ENCODE assay signal across 7 cellular contexts in genomic region chr4:1012031-1012739, GRCh38. TPM values are rescaled to one million over a fixed set of nuclear protein-coding genes. Genes with fewer than 3 reads are reported as not detected.
A peak's percentile ranks its signal among the peaks of the same experiment; 100 is the strongest.
DNase-seq lines count a peak whose midpoint lies in the region; ATAC-seq and TF ChIP-seq lines count a peak whose summit lies in the region.

No MANE protein-coding gene starts in this region.

- peak; percentile 66 for DNase-seq in GM23248
- no peak for DNase-seq in RWPE2 (ENCODE audit: low spot score)
- peak; percentile 81 for DNase-seq in astrocyte of the hippocampus (ENCODE audit: low read depth, low spot score)
- no peak for DNase-seq in left lung
- DNase-seq in stimulated activated naive CD8-positive, alpha-beta T cell treated with anti-CD3 and anti-CD28 coated beads, Interleukin-15, amount 100 ng/mL, for 72 hours: peak; percentile 28 to 34
- DNase-seq in cerebellar cortex (ENCODE audit: low spot score): no peak
- DNase-seq in NCI-H446 treated with DMSO at 0.1 percent for 48 hours (lab: John Stamatoyannopoulos, UW): no peak

- H3K4me2 ChIP-seq in GM23248 (ENCODE audit: unreplicated experiment): peak overlapping the region; percentile 67

- H3K9me2 ChIP-seq in GM23248 (ENCODE audit: insufficient read depth): no peaks in the 10 kb centered on the region

- H3K36me3 ChIP-seq in GM23248 (ENCODE audit: low read depth): no peaks in the 10 kb centered on the region
- H3K36me3 ChIP-seq in RWPE2 (ENCODE audit: low read depth): no peaks in the 10 kb centered on the region
- H3K36me3 ChIP-seq in left lung: no peaks in the 10 kb centered on the region

- peak overlapping the region; percentile 62 to 71 for H3K4me3 Mint-ChIP-seq in stimulated activated naive CD8-positive, alpha-beta T cell treated with anti-CD3 and anti-CD28 coated beads, Interleukin-15, amount 100 ng/mL, for 72 hours

- ATAC-seq in RWPE2 (ENCODE audit: low read depth) (peak; percentile 8; the same call in 1 of the 3 replicates), left lung (peak; percentile 1)
- ATAC-seq in stimulated activated naive CD8-positive, alpha-beta T cell treated with anti-CD3 and anti-CD28 coated beads, Interleukin-15, amount 100 ng/mL, for 72 hours: no peak

- H3K9me3 Mint-ChIP-seq in stimulated activated naive CD8-positive, alpha-beta T cell treated with anti-CD3 and anti-CD28 coated beads, Interleukin-15, amount 100 ng/mL, for 72 hours: no peaks in the 10 kb centered on the region

- peaks cover 23% of the 10 kb centered on the region for H3K27me3 Mint-ChIP-seq in stimulated activated naive CD8-positive, alpha-beta T cell treated with anti-CD3 and anti-CD28 coated beads, Interleukin-15, amount 100 ng/mL, for 72 hours

- H3K27ac ChIP-seq in GM23248 (no peak overlapping the region), RWPE2 (ENCODE audit: poor library complexity, severe bottlenecking) (peak overlapping the region; percentile 31), left lung (no peak overlapping the region)

- no peaks in the 10 kb centered on the region for H3F3A ChIP-seq in GM23248 (ENCODE audit: insufficient read depth)

- H4K20me1 ChIP-seq in GM23248 (ENCODE audit: insufficient read depth): no peaks in the 10 kb centered on the region

- WGBS in GM23248 (ENCODE audit: low coverage in 1 of 2, low lambda C conversion rate in 2 of 2, missing lambda C conversion rate in 2 of 2), 2 experiments: 0 to 14% methylated on average over 7 to 50 of the region's 69 CpGs

- peak overlapping the region; percentile 77 for H3K4me3 ChIP-seq in GM23248
- H3K4me3 ChIP-seq in RWPE2 (ENCODE audit: severe bottlenecking): peak overlapping the region; percentile 58
- H3K4me3 ChIP-seq in left lung: peak overlapping the region; percentile 34 to 49

- TF ChIP-seq CTCF in RWPE2 (IDR thresholded peaks at IDR 0.05; ENCODE audit: poor library complexity, severe bottlenecking) (no peak), left lung (IDR thresholded peaks at IDR 0.05) (no peak)

- peak overlapping the region in 1 of 2 donors; percentile 19 for H3K27ac Mint-ChIP-seq in stimulated activated naive CD8-positive, alpha-beta T cell treated with anti-CD3 and anti-CD28 coated beads, Interleukin-15, amount 100 ng/mL, for 72 hours

- in situ Hi-C loops in GM23248 (cut with MboI): no loop called here

- 0 out of 2 replicates have a peak, but pooled peaks cover 3% of the 10 kb centered on the region for H3K4me1 ChIP-seq in GM23248 (ENCODE audit: insufficient read depth)
- H3K4me1 ChIP-seq in RWPE2 (ENCODE audit: insufficient read depth, poor library complexity, severe bottlenecking): peaks cover 5% of the 10 kb centered on the region
- H3K4me1 ChIP-seq in left lung: peaks cover 15 to 29% of the 10 kb centered on the region in 2 donors

- H3K9ac ChIP-seq in GM23248: peak overlapping the region; percentile 76

- H3K27me3 ChIP-seq in GM23248 (replicated peaks; ENCODE audit: insufficient read depth) (peaks cover 2% of the 10 kb centered on the region), RWPE2 (ENCODE audit: insufficient read depth, poor library complexity, severe bottlenecking) (peaks cover 17% of the 10 kb centered on the region), left lung (peaks cover 14 to 40% of the 10 kb centered on the region in 2 donors)

- no peaks in the 10 kb centered on the region for H3K79me2 ChIP-seq in GM23248 (ENCODE audit: insufficient read depth)

- intact Hi-C loops in left lung (cut with DNase I): no loop called here

- H3K9me3 ChIP-seq in GM23248 (ENCODE audit: low read depth) (no peaks in the 10 kb centered on the region), RWPE2 (ENCODE audit: severe bottlenecking) (no peaks in the 10 kb centered on the region), left lung (no peaks in the 10 kb centered on the region)

- H3K4me1 Mint-ChIP-seq in stimulated activated naive CD8-positive, alpha-beta T cell treated with anti-CD3 and anti-CD28 coated beads, Interleukin-15, amount 100 ng/mL, for 72 hours: peaks cover 28% of the 10 kb centered on the region

- no peak overlapping the region; the same call in 1 of the 2 replicates for H2AFZ ChIP-seq in GM23248

RNA-seq across cellular contexts. Expression of gene FGFRL1, which starts 0.8 kb away (rescaled TPM):
- 58.7 and 64.9 TPM in 2 replicates for total RNA-seq in GM23248 (2014; rRNA removed; shearing (Covaris generic))
- polyA plus RNA-seq in GM23248 (2016; fragmentation: Nextera tagmentation; extraction: Ambion mirVana): 10.8 and 11.1 TPM in 2 replicates
- 10 to 100 TPM; 23.5 to 31.2 TPM for total RNA-seq in left lung

RNA-seq across cellular contexts. Expression of gene SLC26A1, which starts 19.0 kb away (rescaled TPM):
- 0.13 and 0.22 TPM in 2 replicates for total RNA-seq in GM23248 (2014; rRNA removed; shearing (Covaris generic))
- polyA plus RNA-seq in GM23248 (2016; fragmentation: Nextera tagmentation; extraction: Ambion mirVana): 1.6 and 1.8 TPM in 2 replicates
- under 1 TPM; 0.35 to 0.39 TPM for total RNA-seq in left lung

RNA-seq across cellular contexts. Expression of gene IDUA, which starts 25.3 kb away (rescaled TPM):
- total RNA-seq in GM23248 (2014; rRNA removed; shearing (Covaris generic)): 26.3 and 30.7 TPM in 2 replicates
- polyA plus RNA-seq in GM23248 (2016; fragmentation: Nextera tagmentation; extraction: Ambion mirVana): 26.4 and 28.8 TPM in 2 replicates
- total RNA-seq in left lung: 10 to 100 TPM; 33.6 to 46.8 TPM

RNA-seq across cellular contexts. Expression of gene DGKQ, which starts 38.8 kb away (rescaled TPM):
- total RNA-seq in GM23248 (2014; rRNA removed; shearing (Covaris generic)): 16.8 and 18.2 TPM in 2 replicates
- 1.4 and 1.9 TPM in 2 replicates for polyA plus RNA-seq in GM23248 (2016; fragmentation: Nextera tagmentation; extraction: Ambion mirVana)
- total RNA-seq in left lung: 10 to 100 TPM; 15.8 to 19.8 TPM

Comparison
In these comparisons a context has a peak if more than half of its experiments do, and no peak if none do; other contexts are left out.
1. DNase-seq: peak in GM23248 (single experiment), astrocyte of the hippocampus (single experiment) and stimulated activated naive CD8-positive, alpha-beta T cell treated with anti-CD3 and anti-CD28 coated beads, Interleukin-15, amount 100 ng/mL, for 72 hours (2 of 2); none in RWPE2 (single experiment), left lung (0 of 2), cerebellar cortex (single experiment) and NCI-H446 treated with DMSO at 0.1 percent for 48 hours (single experiment).
2. Peak in every context shown above with its lines, with median percentiles within 50 percentile points of each other: H3K4me3 ChIP-seq.